ENCODE assay signal across 1 cellular context in the genomic region with DNA sequence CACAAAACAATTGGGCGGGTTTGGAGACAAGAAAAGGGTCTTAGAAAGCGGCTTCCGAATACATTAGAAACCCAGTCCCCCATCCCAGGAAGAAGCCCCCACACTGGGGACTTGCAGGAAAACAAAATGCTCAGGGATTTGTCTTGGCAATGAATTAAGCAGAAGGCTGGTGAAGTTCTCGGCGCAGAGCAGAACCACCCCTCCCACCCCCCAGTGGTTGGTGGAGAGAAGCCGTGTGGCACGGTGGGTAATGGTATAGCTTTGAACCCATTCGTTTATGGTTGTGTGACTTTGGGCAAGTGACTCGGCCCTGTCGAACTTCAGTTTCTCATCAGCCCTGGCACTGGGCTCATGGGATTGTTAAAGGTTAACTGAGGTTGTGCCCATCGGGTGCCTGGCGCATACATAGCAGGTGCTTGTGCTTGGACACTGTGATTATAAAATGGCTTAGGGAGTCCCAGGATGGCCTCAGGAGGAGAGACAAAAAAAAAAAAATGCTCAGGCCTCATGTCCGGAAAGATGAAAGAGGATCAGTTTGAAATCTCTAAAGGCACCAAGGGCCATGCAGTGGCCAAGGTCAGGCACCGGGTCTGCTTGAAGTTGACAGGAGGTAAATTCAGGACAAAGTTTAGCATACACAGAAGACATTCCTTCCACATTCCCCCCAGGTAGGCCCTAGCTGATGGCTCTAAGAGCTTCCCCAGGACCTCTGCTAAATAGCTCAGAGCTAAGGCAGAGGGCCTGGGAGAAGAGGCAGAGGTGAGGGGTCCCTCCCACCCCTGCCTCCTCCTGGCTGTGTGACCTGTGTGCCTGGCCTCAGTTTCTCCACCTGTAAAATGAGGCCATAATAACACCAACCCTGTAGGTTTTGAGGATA.
TF ChIP-seq lines count a peak whose summit lies in the region.

No MANE protein-coding gene starts in this region.

TF ChIP-seq in HepG2, 621 proteins besides CTCF, POLR2A, EP300 and RAD21 (continued from another document and continues in another):
- TF ChIP-seq, protein P1, sequence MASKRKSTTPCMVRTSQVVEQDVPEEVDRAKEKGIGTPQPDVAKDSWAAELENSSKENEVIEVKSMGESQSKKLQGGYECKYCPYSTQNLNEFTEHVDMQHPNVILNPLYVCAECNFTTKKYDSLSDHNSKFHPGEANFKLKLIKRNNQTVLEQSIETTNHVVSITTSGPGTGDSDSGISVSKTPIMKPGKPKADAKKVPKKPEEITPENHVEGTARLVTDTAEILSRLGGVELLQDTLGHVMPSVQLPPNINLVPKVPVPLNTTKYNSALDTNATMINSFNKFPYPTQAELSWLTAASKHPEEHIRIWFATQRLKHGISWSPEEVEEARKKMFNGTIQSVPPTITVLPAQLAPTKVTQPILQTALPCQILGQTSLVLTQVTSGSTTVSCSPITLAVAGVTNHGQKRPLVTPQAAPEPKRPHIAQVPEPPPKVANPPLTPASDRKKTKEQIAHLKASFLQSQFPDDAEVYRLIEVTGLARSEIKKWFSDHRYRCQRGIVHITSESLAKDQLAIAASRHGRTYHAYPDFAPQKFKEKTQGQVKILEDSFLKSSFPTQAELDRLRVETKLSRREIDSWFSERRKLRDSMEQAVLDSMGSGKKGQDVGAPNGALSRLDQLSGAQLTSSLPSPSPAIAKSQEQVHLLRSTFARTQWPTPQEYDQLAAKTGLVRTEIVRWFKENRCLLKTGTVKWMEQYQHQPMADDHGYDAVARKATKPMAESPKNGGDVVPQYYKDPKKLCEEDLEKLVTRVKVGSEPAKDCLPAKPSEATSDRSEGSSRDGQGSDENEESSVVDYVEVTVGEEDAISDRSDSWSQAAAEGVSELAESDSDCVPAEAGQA (IDR thresholded peaks at IDR 0.05; ENCODE audit: low read depth), result peak; percentile 72
- TF ChIP-seq, protein P1 (CRISPR knock-in tag; IDR thresholded peaks at IDR 0.05; ENCODE audit: borderline replicate concordance), result peak; percentile 15; the same call in 1 of the 2 replicates
- TF ChIP-seq WIZ (CRISPR knock-in tag; IDR thresholded peaks at IDR 0.05), result no peak
- peak; percentile 99 for TF ChIP-seq ZEB1 (IDR thresholded peaks at IDR 0.05; ENCODE audit: insufficient replicate concordance, low read depth)
- TF ChIP-seq SRSF9 (IDR thresholded peaks at IDR 0.05; ENCODE audit: borderline replicate concordance, insufficient read depth, low read depth, low read length, poor library complexity, severe bottlenecking), result no peak
- peak; percentile 79 for TF ChIP-seq FOXK2 (IDR thresholded peaks at IDR 0.05)
- no peak for TF ChIP-seq NBN (conservative IDR thresholded peaks at IDR 0.05)
- TF ChIP-seq SRSF1 (optimal IDR thresholded peaks at IDR 0.05; ENCODE audit: low read depth, low read length), result no peak
- no peak for TF ChIP-seq POLR2AphosphoS2 (IDR thresholded peaks at IDR 0.05; ENCODE audit: low read depth, low read length)
- TF ChIP-seq RXRB (CRISPR knock-in tag; IDR thresholded peaks at IDR 0.05; ENCODE audit: borderline replicate concordance), result peak; percentile 100
- TF ChIP-seq, protein P2, sequence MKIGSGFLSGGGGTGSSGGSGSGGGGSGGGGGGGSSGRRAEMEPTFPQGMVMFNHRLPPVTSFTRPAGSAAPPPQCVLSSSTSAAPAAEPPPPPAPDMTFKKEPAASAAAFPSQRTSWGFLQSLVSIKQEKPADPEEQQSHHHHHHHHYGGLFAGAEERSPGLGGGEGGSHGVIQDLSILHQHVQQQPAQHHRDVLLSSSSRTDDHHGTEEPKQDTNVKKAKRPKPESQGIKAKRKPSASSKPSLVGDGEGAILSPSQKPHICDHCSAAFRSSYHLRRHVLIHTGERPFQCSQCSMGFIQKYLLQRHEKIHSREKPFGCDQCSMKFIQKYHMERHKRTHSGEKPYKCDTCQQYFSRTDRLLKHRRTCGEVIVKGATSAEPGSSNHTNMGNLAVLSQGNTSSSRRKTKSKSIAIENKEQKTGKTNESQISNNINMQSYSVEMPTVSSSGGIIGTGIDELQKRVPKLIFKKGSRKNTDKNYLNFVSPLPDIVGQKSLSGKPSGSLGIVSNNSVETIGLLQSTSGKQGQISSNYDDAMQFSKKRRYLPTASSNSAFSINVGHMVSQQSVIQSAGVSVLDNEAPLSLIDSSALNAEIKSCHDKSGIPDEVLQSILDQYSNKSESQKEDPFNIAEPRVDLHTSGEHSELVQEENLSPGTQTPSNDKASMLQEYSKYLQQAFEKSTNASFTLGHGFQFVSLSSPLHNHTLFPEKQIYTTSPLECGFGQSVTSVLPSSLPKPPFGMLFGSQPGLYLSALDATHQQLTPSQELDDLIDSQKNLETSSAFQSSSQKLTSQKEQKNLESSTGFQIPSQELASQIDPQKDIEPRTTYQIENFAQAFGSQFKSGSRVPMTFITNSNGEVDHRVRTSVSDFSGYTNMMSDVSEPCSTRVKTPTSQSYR (CRISPR knock-in tag; IDR thresholded peaks at IDR 0.05; ENCODE audit: borderline replicate concordance), result peak; percentile 94
- TF ChIP-seq HDAC6 (IDR thresholded peaks at IDR 0.05; ENCODE audit: low read depth, low read length), result no peak
- 0 out of 2 replicates have a peak, but pooled peaks have one; percentile 27 for TF ChIP-seq ATM (IDR thresholded peaks at IDR 0.05; ENCODE audit: borderline replicate concordance)
- TF ChIP-seq, protein P3, sequence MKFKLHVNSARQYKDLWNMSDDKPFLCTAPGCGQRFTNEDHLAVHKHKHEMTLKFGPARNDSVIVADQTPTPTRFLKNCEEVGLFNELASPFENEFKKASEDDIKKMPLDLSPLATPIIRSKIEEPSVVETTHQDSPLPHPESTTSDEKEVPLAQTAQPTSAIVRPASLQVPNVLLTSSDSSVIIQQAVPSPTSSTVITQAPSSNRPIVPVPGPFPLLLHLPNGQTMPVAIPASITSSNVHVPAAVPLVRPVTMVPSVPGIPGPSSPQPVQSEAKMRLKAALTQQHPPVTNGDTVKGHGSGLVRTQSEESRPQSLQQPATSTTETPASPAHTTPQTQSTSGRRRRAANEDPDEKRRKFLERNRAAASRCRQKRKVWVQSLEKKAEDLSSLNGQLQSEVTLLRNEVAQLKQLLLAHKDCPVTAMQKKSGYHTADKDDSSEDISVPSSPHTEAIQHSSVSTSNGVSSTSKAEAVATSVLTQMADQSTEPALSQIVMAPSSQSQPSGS (CRISPR knock-in tag; IDR thresholded peaks at IDR 0.05), result peak; percentile 95
- TF ChIP-seq ZNF326 (CRISPR knock-in tag; IDR thresholded peaks at IDR 0.05; ENCODE audit: borderline replicate concordance), result no peak
- no peak for TF ChIP-seq ATF7 (IDR thresholded peaks at IDR 0.05)
- peak; percentile 75 for TF ChIP-seq ATF7 (CRISPR knock-in tag; IDR thresholded peaks at IDR 0.05)
- no peak for TF ChIP-seq SMAD1 (CRISPR knock-in tag; IDR thresholded peaks at IDR 0.05; ENCODE audit: borderline replicate concordance, low read depth)
- TF ChIP-seq CBFB (CRISPR knock-in tag; IDR thresholded peaks at IDR 0.05), result peak; percentile 83
- TF ChIP-seq MTA1 (CRISPR knock-in tag; IDR thresholded peaks at IDR 0.05; ENCODE audit: borderline replicate concordance), result peak; percentile 17; the same call in 1 of the 2 replicates
- TF ChIP-seq ZKSCAN8 (CRISPR knock-in tag; IDR thresholded peaks at IDR 0.05; ENCODE audit: borderline replicate concordance), result peak; percentile 93
- 0 out of 2 replicates have a peak, but pooled peaks have one; percentile 95 for TF ChIP-seq CHD4 (IDR thresholded peaks at IDR 0.05; ENCODE audit: borderline replicate concordance, low read length)
- TF ChIP-seq, protein P4, sequence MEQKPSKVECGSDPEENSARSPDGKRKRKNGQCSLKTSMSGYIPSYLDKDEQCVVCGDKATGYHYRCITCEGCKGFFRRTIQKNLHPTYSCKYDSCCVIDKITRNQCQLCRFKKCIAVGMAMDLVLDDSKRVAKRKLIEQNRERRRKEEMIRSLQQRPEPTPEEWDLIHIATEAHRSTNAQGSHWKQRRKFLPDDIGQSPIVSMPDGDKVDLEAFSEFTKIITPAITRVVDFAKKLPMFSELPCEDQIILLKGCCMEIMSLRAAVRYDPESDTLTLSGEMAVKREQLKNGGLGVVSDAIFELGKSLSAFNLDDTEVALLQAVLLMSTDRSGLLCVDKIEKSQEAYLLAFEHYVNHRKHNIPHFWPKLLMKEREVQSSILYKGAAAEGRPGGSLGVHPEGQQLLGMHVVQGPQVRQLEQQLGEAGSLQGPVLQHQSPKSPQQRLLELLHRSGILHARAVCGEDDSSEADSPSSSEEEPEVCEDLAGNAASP (CRISPR knock-in tag; IDR thresholded peaks at IDR 0.05; ENCODE audit: borderline replicate concordance), result peak; percentile 100
- TF ChIP-seq, protein P5, sequence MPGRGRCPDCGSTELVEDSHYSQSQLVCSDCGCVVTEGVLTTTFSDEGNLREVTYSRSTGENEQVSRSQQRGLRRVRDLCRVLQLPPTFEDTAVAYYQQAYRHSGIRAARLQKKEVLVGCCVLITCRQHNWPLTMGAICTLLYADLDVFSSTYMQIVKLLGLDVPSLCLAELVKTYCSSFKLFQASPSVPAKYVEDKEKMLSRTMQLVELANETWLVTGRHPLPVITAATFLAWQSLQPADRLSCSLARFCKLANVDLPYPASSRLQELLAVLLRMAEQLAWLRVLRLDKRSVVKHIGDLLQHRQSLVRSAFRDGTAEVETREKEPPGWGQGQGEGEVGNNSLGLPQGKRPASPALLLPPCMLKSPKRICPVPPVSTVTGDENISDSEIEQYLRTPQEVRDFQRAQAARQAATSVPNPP (CRISPR knock-in tag; IDR thresholded peaks at IDR 0.05), result peak; percentile 93
- TF ChIP-seq ZNF441 (CRISPR knock-in tag; IDR thresholded peaks at IDR 0.05; ENCODE audit: borderline replicate concordance), result peak; percentile 67; the same call in 1 of the 2 replicates
- TF ChIP-seq, protein P6, sequence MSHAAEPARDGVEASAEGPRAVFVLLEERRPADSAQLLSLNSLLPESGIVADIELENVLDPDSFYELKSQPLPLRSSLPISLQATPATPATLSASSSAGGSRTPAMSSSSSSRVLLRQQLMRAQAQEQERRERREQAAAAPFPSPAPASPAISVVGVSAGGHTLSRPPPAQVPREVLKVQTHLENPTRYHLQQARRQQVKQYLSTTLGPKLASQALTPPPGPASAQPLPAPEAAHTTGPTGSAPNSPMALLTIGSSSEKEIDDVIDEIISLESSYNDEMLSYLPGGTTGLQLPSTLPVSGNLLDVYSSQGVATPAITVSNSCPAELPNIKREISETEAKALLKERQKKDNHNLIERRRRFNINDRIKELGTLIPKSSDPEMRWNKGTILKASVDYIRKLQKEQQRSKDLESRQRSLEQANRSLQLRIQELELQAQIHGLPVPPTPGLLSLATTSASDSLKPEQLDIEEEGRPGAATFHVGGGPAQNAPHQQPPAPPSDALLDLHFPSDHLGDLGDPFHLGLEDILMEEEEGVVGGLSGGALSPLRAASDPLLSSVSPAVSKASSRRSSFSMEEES (CRISPR knock-in tag; IDR thresholded peaks at IDR 0.05), result peak; percentile 95
- peak; percentile 98 for TF ChIP-seq MED8 (CRISPR knock-in tag; IDR thresholded peaks at IDR 0.05; ENCODE audit: insufficient replicate concordance)
- TF ChIP-seq ZNF484 (CRISPR knock-in tag; IDR thresholded peaks at IDR 0.05; ENCODE audit: borderline replicate concordance, low read depth), result no peak
- TF ChIP-seq ZNF234 (CRISPR knock-in tag; conservative IDR thresholded peaks at IDR 0.05), result no peak
- TF ChIP-seq, protein P7, sequence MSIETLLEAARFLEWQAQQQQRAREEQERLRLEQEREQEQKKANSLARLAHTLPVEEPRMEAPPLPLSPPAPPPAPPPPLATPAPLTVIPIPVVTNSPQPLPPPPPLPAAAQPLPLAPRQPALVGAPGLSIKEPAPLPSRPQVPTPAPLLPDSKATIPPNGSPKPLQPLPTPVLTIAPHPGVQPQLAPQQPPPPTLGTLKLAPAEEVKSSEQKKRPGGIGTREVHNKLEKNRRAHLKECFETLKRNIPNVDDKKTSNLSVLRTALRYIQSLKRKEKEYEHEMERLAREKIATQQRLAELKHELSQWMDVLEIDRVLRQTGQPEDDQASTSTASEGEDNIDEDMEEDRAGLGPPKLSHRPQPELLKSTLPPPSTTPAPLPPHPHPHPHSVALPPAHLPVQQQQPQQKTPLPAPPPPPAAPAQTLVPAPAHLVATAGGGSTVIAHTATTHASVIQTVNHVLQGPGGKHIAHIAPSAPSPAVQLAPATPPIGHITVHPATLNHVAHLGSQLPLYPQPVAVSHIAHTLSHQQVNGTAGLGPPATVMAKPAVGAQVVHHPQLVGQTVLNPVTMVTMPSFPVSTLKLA (IDR thresholded peaks at IDR 0.05), result peak; percentile 43
- TF ChIP-seq JUN (CRISPR knock-in tag; IDR thresholded peaks at IDR 0.05), result peak; percentile 73
- no peak for TF ChIP-seq SCMH1 (CRISPR knock-in tag; IDR thresholded peaks at IDR 0.05; ENCODE audit: borderline replicate concordance)
- TF ChIP-seq, protein P8, sequence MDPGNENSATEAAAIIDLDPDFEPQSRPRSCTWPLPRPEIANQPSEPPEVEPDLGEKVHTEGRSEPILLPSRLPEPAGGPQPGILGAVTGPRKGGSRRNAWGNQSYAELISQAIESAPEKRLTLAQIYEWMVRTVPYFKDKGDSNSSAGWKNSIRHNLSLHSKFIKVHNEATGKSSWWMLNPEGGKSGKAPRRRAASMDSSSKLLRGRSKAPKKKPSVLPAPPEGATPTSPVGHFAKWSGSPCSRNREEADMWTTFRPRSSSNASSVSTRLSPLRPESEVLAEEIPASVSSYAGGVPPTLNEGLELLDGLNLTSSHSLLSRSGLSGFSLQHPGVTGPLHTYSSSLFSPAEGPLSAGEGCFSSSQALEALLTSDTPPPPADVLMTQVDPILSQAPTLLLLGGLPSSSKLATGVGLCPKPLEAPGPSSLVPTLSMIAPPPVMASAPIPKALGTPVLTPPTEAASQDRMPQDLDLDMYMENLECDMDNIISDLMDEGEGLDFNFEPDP (CRISPR knock-in tag; conservative IDR thresholded peaks at IDR 0.05), result peak; percentile 75; the same call in 1 of the 2 replicates
- peak; percentile 97 for TF ChIP-seq GATA4 (IDR thresholded peaks at IDR 0.05; ENCODE audit: borderline replicate concordance, low read depth)
- 0 out of 2 replicates have a peak, but pooled peaks have one; percentile 10 for TF ChIP-seq FIP1L1 (IDR thresholded peaks at IDR 0.05; ENCODE audit: borderline replicate concordance, insufficient read depth, low read depth, low read length)
- TF ChIP-seq SNAI1 (CRISPR knock-in tag; IDR thresholded peaks at IDR 0.05; ENCODE audit: borderline replicate concordance), result no peak; the same call in none of the 2 replicates
- no peak for TF ChIP-seq REXO4 (CRISPR knock-in tag; IDR thresholded peaks at IDR 0.05; ENCODE audit: borderline replicate concordance)
- peak; percentile 79; the same call in 1 of the 2 replicates for TF ChIP-seq ZZZ3 (CRISPR knock-in tag; IDR thresholded peaks at IDR 0.05; ENCODE audit: borderline replicate concordance)
- TF ChIP-seq NCOA2 (CRISPR knock-in tag; IDR thresholded peaks at IDR 0.05), result peak; percentile 100
- TF ChIP-seq ZNF230 (CRISPR knock-in tag; IDR thresholded peaks at IDR 0.05), result no peak; the same call in 1 of the 2 replicates
- peak; percentile 99 for TF ChIP-seq RCOR2 (CRISPR knock-in tag; IDR thresholded peaks at IDR 0.05)
